Comparison of ENCODE assay signal across 8 cellular contexts in genomic region chr4:186068581-186069402, GRCh38. TPM values are rescaled to one million over a fixed set of nuclear protein-coding genes. Genes with fewer than 3 reads are reported as not detected.
DNase-seq lines count a peak whose midpoint lies in the region; ATAC-seq and TF ChIP-seq lines count a peak whose summit lies in the region.

Gene TLR3, plus strand, starts transcription at chr4:186069156. Its CDS starts 7,464 bp downstream, at chr4:186076620.

- H3K27ac Mint-ChIP-seq in HFFc6 (no peak within 1 kb of the TSS), WTC11 (peak within 1 kb of the TSS; percentile 2; the same call in 1 of the 2 replicates)

- H3K4me1 ChIP-seq in heart left ventricle (peaks cover 0 to 20% (median 4%) of the 10 kb centered on the region in 12 donors), gastrocnemius medialis (peaks cover 2 to 5% of the 10 kb centered on the region in 2 donors)

- TF ChIP-seq POLR2A in heart left ventricle (IDR thresholded peaks at IDR 0.05) = no peak
- no peak for TF ChIP-seq POLR2A in gastrocnemius medialis (IDR thresholded peaks at IDR 0.05)

- no peaks in the 10 kb centered on the region for H3K27me3 Mint-ChIP-seq in HFFc6 (ENCODE audit: insufficient read depth)
- no peaks in the 10 kb centered on the region for H3K27me3 Mint-ChIP-seq in WTC11 (ENCODE audit: low read depth)

- H3K36me3 ChIP-seq in heart left ventricle (no peaks in the 10 kb centered on the region), gastrocnemius medialis (no peaks in the 10 kb centered on the region)

- peak; percentile 33 for DNase-seq in AG08395 (ENCODE audit: low spot score)
- peak; percentile 5 for DNase-seq in HFFc6
- no peak for DNase-seq in WTC11 (ENCODE audit: low spot score)
- no peak for DNase-seq in heart left ventricle
- no peak for DNase-seq in gastrocnemius medialis
- no peak for DNase-seq in GM19238 (ENCODE audit: insufficient read length, low spot score)
- no peak for DNase-seq in hippocampal formation (lab: John Stamatoyannopoulos, UW)
- DNase-seq in activated CD4-positive, alpha-beta T cell treated with anti-CD3 and anti-CD28 coated beads, Interleukin-2, amount 50 U/mL, for 1 hour = no peak

- POLR2A ChIA-PET in WTC11 (lab: Charles Lee) = interaction anchor here (0.8 kb wide), 1 partner anchor 11 kb away, joined by 3 read pairs; no protein-coding TSS in a partner anchor

- H3K9me3 ChIP-seq in heart left ventricle = no peaks in the 10 kb centered on the region
- no peaks in the 10 kb centered on the region for H3K9me3 ChIP-seq in gastrocnemius medialis

- H3K9me3 Mint-ChIP-seq in HFFc6 (no peaks in the 10 kb centered on the region), WTC11 (no peaks in the 10 kb centered on the region)

- peak within 1 kb of the TSS; percentile 19 to 71 (median 60) for H3K4me3 ChIP-seq in heart left ventricle
- peak within 1 kb of the TSS; percentile 51 to 70 (median 58) for H3K4me3 ChIP-seq in gastrocnemius medialis

- H3K4me3 Mint-ChIP-seq in HFFc6 (peak within 1 kb of the TSS; percentile 91), WTC11 (no peak within 1 kb of the TSS)

- WGBS in heart left ventricle, 4 donors = 5 to 14% (median 9%) methylated on average over 12 of the region's 12 CpGs

- H3K4me1 Mint-ChIP-seq in HFFc6 (ENCODE audit: low read depth) (peaks cover 28% of the 10 kb centered on the region), WTC11 (peaks cover 15% of the 10 kb centered on the region)

- peak within 1 kb of the TSS in 10 of 12 donors; percentile 19 to 79 (median 64) for H3K27ac ChIP-seq in heart left ventricle
- peak within 1 kb of the TSS; percentile 28 to 51 (median 45) for H3K27ac ChIP-seq in gastrocnemius medialis

- CTCF ChIA-PET in WTC11 (lab: Charles Lee) = interaction anchor here (0.7 to 4.3 kb wide), 13 partner anchors 11 to 471 kb away, joined by 3 to 71 read pairs (median 5); partner anchors contain the start of genes CYP4V2 and FAM149A

- intact Hi-C loops in heart left ventricle (cut with DNase I) (loop anchor here in 9 of 10 donors (2.0 to 10.0 kb wide), 5 partner anchors 68 to 519 kb away; partner anchors contain the start of gene CYP4V2 (in 2 of the 9)), gastrocnemius medialis (cut with DNase I; ENCODE audit: low total_unique reads) (loop anchor here (1.0 to 10.0 kb wide), 3 partner anchors 76 to 518 kb away; no protein-coding TSS in a partner anchor)

- H3K27me3 ChIP-seq in heart left ventricle (no peaks in the 10 kb centered on the region), gastrocnemius medialis (no peaks in the 10 kb centered on the region)

- TF ChIP-seq CTCF in HFFc6 (IDR thresholded peaks at IDR 0.05) (no peak), WTC11 (IDR thresholded peaks at IDR 0.05) (no peak), heart left ventricle (IDR thresholded peaks at IDR 0.05) (no peak), gastrocnemius medialis (IDR thresholded peaks at IDR 0.05 in 4 of 5, conservative IDR thresholded peaks at IDR 0.05 in 1 of 5) (no peak)

- ATAC-seq in WTC11 = no peak
- ATAC-seq in heart left ventricle = peak; percentile 20 to 61 (median 44)
- ATAC-seq in gastrocnemius medialis = peak; percentile 53 to 55

- in situ Hi-C loops in gastrocnemius medialis (cut with MboI; ENCODE audit: low sequenced_read_pairs in 4 of 4) = loop anchor here in 2 of 4 donors (5.0 to 10.0 kb wide), 2 partner anchors 69 to 76 kb away; no protein-coding TSS in a partner anchor

- no peaks in the 10 kb centered on the region for H3K36me3 Mint-ChIP-seq in HFFc6 (ENCODE audit: low read depth)
- H3K36me3 Mint-ChIP-seq in WTC11 = no peaks in the 10 kb centered on the region

TF ChIP-seq in WTC11, 78 proteins besides CTCF, POLR2A, EP300 and RAD21:
- TF ChIP-seq PRDM15 (CRISPR knock-in tag; IDR thresholded peaks at IDR 0.05) (peak; percentile 23; the same call in 1 of the 2 replicates), OVOL2 (CRISPR knock-in tag; IDR thresholded peaks at IDR 0.05; ENCODE audit: borderline replicate concordance) (no peak), ZNF138 (CRISPR knock-in tag; conservative IDR thresholded peaks at IDR 0.05) (no peak), SP1 (CRISPR knock-in tag; conservative IDR thresholded peaks at IDR 0.05) (no peak), IRF1 (CRISPR knock-in tag; IDR thresholded peaks at IDR 0.05) (no peak)

RNA-seq across cellular contexts. Expression of gene TLR3, which starts in this region (rescaled TPM):
- total RNA-seq in HFFc6 (2021; fragmentation: NEBNext Ultra II Directional; extraction: Animal tissue kit (Norgen Biotek cat#: 25700)) = under 1 TPM; 0.20 to 0.90 (median 0.45) TPM
- total RNA-seq in WTC11 (2021) = 1.4 to 1.8 TPM (median 1.5 TPM) in 3 replicates
- total RNA-seq in heart left ventricle = 10 to 100 TPM in 2 of 9 donors, 1 to 10 TPM in 7; 1.7 to 18.6 (median 3.5) TPM
- polyA plus RNA-seq in heart left ventricle = 1 to 10 TPM in 1 of 2 donors, under 1 TPM in 1; 0.69 to 1.0 TPM
- 1 to 10 TPM in 3 of 4 donors, under 1 TPM in 1; 0.47 to 2.5 (median 1.4) TPM for total RNA-seq in gastrocnemius medialis

Comparison
In these comparisons a context has a peak if more than half of its experiments do, and no peak if none do; other contexts are left out.
1. Peak in DNase-seq in HFFc6; RNA of the gene not detected or under 1 TPM.